Comparison of ENCODE assay signal across 20 cellular contexts in genomic region chr2:233049194-233049761, GRCh38. TPM values are rescaled to one million over a fixed set of nuclear protein-coding genes. Genes with fewer than 3 reads are reported as not detected.
DNase-seq lines count a peak whose midpoint lies in the region; ATAC-seq and TF ChIP-seq lines count a peak whose summit lies in the region.
"Had no signal": no experiment of that assay in that cellular context is flagged by ENCODE, and none has a peak within 500 bp of the region (broad histone marks: within the 10 kb centered on the region; RNA-seq: fewer than 3 reads in every experiment).

No MANE protein-coding gene starts in this region.

- H3K9me3 ChIP-seq in breast epithelium (no peaks in the 10 kb centered on the region), left lung (no peaks in the 10 kb centered on the region), stomach (no peaks in the 10 kb centered on the region)
- H3K9me3 ChIP-seq: left ventricle myocardium inferior, testis had no signal

- intact Hi-C loops in MCF 10A (cut with micrococcal nuclease) (no loop called here), breast epithelium (cut with DNase I; ENCODE audit: low total_unique reads) (no loop called here), activated B cell treated with CpG ODN at 0.5 μM for 24 hours (cut with micrococcal nuclease) (no loop called here), left lung (cut with DNase I) (no loop called here), stomach (cut with DNase I; ENCODE audit: low total_unique reads) (no loop called here)

- H3K4me3 Mint-ChIP-seq in MCF 10A (ENCODE audit: unreplicated experiment) (no peak overlapping the region), activated B cell treated with CpG ODN at 0.5 μM for 24 hours (no peak overlapping the region), memory B cell (no peak overlapping the region)
- H3K4me3 Mint-ChIP-seq: activated CD4-positive, alpha-beta T cell treated with anti-CD3 and anti-CD28 coated beads, Interleukin-2, amount 10 ng/mL, durations not matched to agents 7 days and 5 days; dendritic cell treated with granulocyte-macrophage colony-stimulating factor and Interleukin-4, amounts not matched to agents 40 ng/mL and 50 ng/mL, for 4 days had no signal

- H3K4me3 ChIP-seq in breast epithelium, result no peak overlapping the region
- H3K4me3 ChIP-seq in left lung, result no peak overlapping the region
- H3K4me3 ChIP-seq in stomach, result no peak overlapping the region
- H3K4me3 ChIP-seq: left ventricle myocardium inferior, testis had no signal

- H3K4me1 Mint-ChIP-seq in MCF 10A (ENCODE audit: insufficient read depth, unreplicated experiment) (peaks cover 42% of the 10 kb centered on the region), activated B cell treated with CpG ODN at 0.5 μM for 24 hours (peaks cover 7% of the 10 kb centered on the region), memory B cell (peaks cover 3% of the 10 kb centered on the region)

- H3K27me3 ChIP-seq in breast epithelium (no peaks in the 10 kb centered on the region), left lung (no peaks in the 10 kb centered on the region), stomach (peaks cover 0 to 21% (median 0%) of the 10 kb centered on the region in 3 donors)
- H3K27me3 ChIP-seq: testis had no signal

- H3K36me3 Mint-ChIP-seq in MCF 10A (ENCODE audit: insufficient read depth, unreplicated experiment) (peaks cover 6% of the 10 kb centered on the region), activated B cell treated with CpG ODN at 0.5 μM for 24 hours (ENCODE audit: low read depth) (no peaks in the 10 kb centered on the region), memory B cell (no peaks in the 10 kb centered on the region)

- DNase-seq in MCF 10A (ENCODE audit: unreplicated experiment) (peak; percentile 94), breast epithelium (ENCODE audit: low spot score in 2 of 2) (no peak), activated B cell treated with CpG ODN at 0.5 μM for 24 hours (no peak), memory B cell (ENCODE audit: low spot score in 2 of 2) (no peak), erythroblast (lab: John Stamatoyannopoulos, UW) (no peak), left lung (no peak), stomach (no peak)
- DNase-seq: ACHN; activated CD4-positive, alpha-beta T cell treated with anti-CD3 and anti-CD28 coated beads, Interleukin-2, amount 10 ng/mL, durations not matched to agents 7 days and 5 days; hypothalamus; left ventricle myocardium inferior; NCI-H2081; SIG-M5; stimulated activated CD4-positive, alpha-beta T cell treated with anti-CD3 and anti-CD28 coated beads, Interleukin-1b, Interleukin-23, amount 100 ng/mL, for 48 hours; T1000; testis had no signal

- no peak for TF ChIP-seq POLR2A in breast epithelium (IDR thresholded peaks at IDR 0.05)
- TF ChIP-seq POLR2A in erythroblast (IDR thresholded peaks at IDR 0.05; ENCODE audit: low read length), result no peak
- no peak for TF ChIP-seq POLR2A in stomach (IDR thresholded peaks at IDR 0.05)

- peak; percentile 40 for ATAC-seq in activated B cell treated with CpG ODN at 0.5 μM for 24 hours (ENCODE audit: low read depth)
- ATAC-seq in memory B cell (ENCODE audit: low read depth), result peak; percentile 66
- no peak for ATAC-seq in GM18511 (IDR thresholded peaks at IDR 0.05; ENCODE audit: unreplicated experiment)
- no peak for ATAC-seq in left lung

- CTCF ChIA-PET in MCF 10A (lab: Yijun Ruan, JAX) (interaction anchor here (0.7 to 1.4 kb wide), 4 partner anchors 158 to 216 kb away, joined by 3 read pairs; partner anchors contain the start of gene ATG16L1), activated B cell treated with CpG ODN at 0.5 μM for 24 hours (lab: Charles Lee) (interaction anchor here (0.7 to 1.3 kb wide), 2 partner anchors 11 to 201 kb away, joined by 3 to 4 read pairs; partner anchors contain the start of gene INPP5D)

- H3K27ac Mint-ChIP-seq in MCF 10A (ENCODE audit: low read depth, unreplicated experiment) (peak overlapping the region; percentile 68), activated B cell treated with CpG ODN at 0.5 μM for 24 hours (no peak overlapping the region), memory B cell (peak overlapping the region; percentile 8)
- H3K27ac Mint-ChIP-seq: activated CD4-positive, alpha-beta T cell treated with anti-CD3 and anti-CD28 coated beads, Interleukin-2, amount 10 ng/mL, durations not matched to agents 7 days and 5 days; dendritic cell treated with granulocyte-macrophage colony-stimulating factor and Interleukin-4, amounts not matched to agents 40 ng/mL and 50 ng/mL, for 4 days had no signal

- H3K27ac ChIP-seq in breast epithelium (no peak overlapping the region), left lung (no peak overlapping the region), stomach (no peak overlapping the region)
- H3K27ac ChIP-seq: left ventricle myocardium inferior, testis had no signal

- H3K9me3 Mint-ChIP-seq in MCF 10A (ENCODE audit: unreplicated experiment) (no peaks in the 10 kb centered on the region), activated B cell treated with CpG ODN at 0.5 μM for 24 hours (no peaks in the 10 kb centered on the region), memory B cell (no peaks in the 10 kb centered on the region)
- H3K9me3 Mint-ChIP-seq: activated CD4-positive, alpha-beta T cell treated with anti-CD3 and anti-CD28 coated beads, Interleukin-2, amount 10 ng/mL, durations not matched to agents 7 days and 5 days; dendritic cell treated with granulocyte-macrophage colony-stimulating factor and Interleukin-4, amounts not matched to agents 40 ng/mL and 50 ng/mL, for 4 days had no signal

- H3K27me3 Mint-ChIP-seq in MCF 10A (ENCODE audit: insufficient read depth, unreplicated experiment), result no peaks in the 10 kb centered on the region
- peaks cover 3% of the 10 kb centered on the region for H3K27me3 Mint-ChIP-seq in activated B cell treated with CpG ODN at 0.5 μM for 24 hours
- H3K27me3 Mint-ChIP-seq in memory B cell, result peaks cover 5% of the 10 kb centered on the region

- H3K36me3 ChIP-seq in breast epithelium (no peaks in the 10 kb centered on the region), left lung (no peaks in the 10 kb centered on the region), stomach (no peaks in the 10 kb centered on the region)
- H3K36me3 ChIP-seq: left ventricle myocardium inferior had no signal

- POLR2A ChIA-PET in MCF 10A (lab: Yijun Ruan, JAX) (interaction anchor here (1.0 to 1.1 kb wide), 3 partner anchors 10 to 90 kb away, joined by 3 to 4 read pairs (median 3); partner anchors contain the start of gene NEU2), activated B cell treated with CpG ODN at 0.5 μM for 24 hours (lab: Charles Lee) (no interaction called here)

- H3K4me1 ChIP-seq in breast epithelium, result peaks cover 0 to 9% of the 10 kb centered on the region in 2 donors
- peaks cover 6 to 16% of the 10 kb centered on the region in 2 donors for H3K4me1 ChIP-seq in left lung
- peaks cover 0 to 11% (median 3%) of the 10 kb centered on the region in 4 donors for H3K4me1 ChIP-seq in stomach
- H3K4me1 ChIP-seq: testis had no signal

- no peak for TF ChIP-seq EP300 in stomach (IDR thresholded peaks at IDR 0.05)

- TF ChIP-seq CTCF in MCF 10A (IDR thresholded peaks at IDR 0.05; ENCODE audit: unreplicated experiment) (no peak), breast epithelium (IDR thresholded peaks at IDR 0.05) (no peak), activated B cell treated with CpG ODN at 0.5 μM for 24 hours (IDR thresholded peaks at IDR 0.05) (no peak), left lung (IDR thresholded peaks at IDR 0.05) (no peak), stomach (IDR thresholded peaks at IDR 0.05) (no peak)

- 40 to 52% (median 45%) methylated on average over 4 of the region's 4 CpGs for WGBS in stomach, 5 donors

- BruUV-seq in MCF 10A (replicated peaks; lab: Mats Ljungman, UMichigan), result no TSS peak

RNA-seq across cellular contexts. Expression of gene INPP5D, which starts 10.9 kb away (rescaled TPM):
- total RNA-seq in MCF 10A (2022), result 46.1 and 64.9 TPM in 2 replicates
- 10 to 100 TPM; 18.4 to 20.3 (median 20.0) TPM for total RNA-seq in breast epithelium
- total RNA-seq in activated B cell treated with CpG ODN at 0.5 μM for 24 hours, result 247 and 275 TPM in 2 replicates
- 10 to 100 TPM; 15.3 to 40.5 TPM for total RNA-seq in left lung
- 100 to 1,000 TPM in 1 of 5 donors, 10 to 100 TPM in 2, 1 to 10 TPM in 2; 8.1 to 564 (median 11.2) TPM for total RNA-seq in stomach
- polyA plus RNA-seq in stomach, result 1 to 10 TPM; 3.7 to 5.2 (median 4.7) TPM

RNA-seq across cellular contexts. Expression of gene NEU2, which starts 16.8 kb away (rescaled TPM):
- total RNA-seq in MCF 10A (2022), result not detected in 2 replicates
- not detected for total RNA-seq in breast epithelium
- total RNA-seq in activated B cell treated with CpG ODN at 0.5 μM for 24 hours, result not detected in 2 replicates
- total RNA-seq in left lung, result not detected
- total RNA-seq in stomach, result not detected
- not detected for polyA plus RNA-seq in stomach
- total RNA-seq: activated CD4-positive, alpha-beta T cell treated with anti-CD3 and anti-CD28 coated beads, Interleukin-2, amount 10 ng/mL, durations not matched to agents 7 days and 5 days; astrocyte; left ventricle myocardium inferior; renal cortical epithelial cell; testis had no signal

RNA-seq across cellular contexts. Expression of gene NGEF, which starts 36.2 kb away (rescaled TPM):
- total RNA-seq in MCF 10A (2022), result 2.7 and 7.4 TPM in 2 replicates
- total RNA-seq in breast epithelium, result 1 to 10 TPM in 2 of 3 donors, not detected in 1; 1.6 to 6.3 TPM
- total RNA-seq in activated B cell treated with CpG ODN at 0.5 μM for 24 hours, result not detected in 2 replicates
- total RNA-seq in left lung, result under 1 TPM; 0.26 to 0.71 TPM
- total RNA-seq in stomach, result 10 to 100 TPM in 3 of 5 donors, 1 to 10 TPM in 2; 4.2 to 30.9 (median 16.9) TPM
- polyA plus RNA-seq in stomach, result 1 to 10 TPM; 2.6 to 4.2 (median 3.5) TPM
- total RNA-seq: activated CD4-positive, alpha-beta T cell treated with anti-CD3 and anti-CD28 coated beads, Interleukin-2, amount 10 ng/mL, durations not matched to agents 7 days and 5 days had no signal

Comparison
In these comparisons a context has a peak if more than half of its experiments do, and no peak if none do; other contexts are left out.
1. ATAC-seq: peak in activated B cell treated with CpG ODN at 0.5 μM for 24 hours (single experiment) and memory B cell (single experiment); none in GM18511 (single experiment) and left lung (single experiment).